Comparison of ENCODE assay signal across 18 cellular contexts in the genomic region with DNA sequence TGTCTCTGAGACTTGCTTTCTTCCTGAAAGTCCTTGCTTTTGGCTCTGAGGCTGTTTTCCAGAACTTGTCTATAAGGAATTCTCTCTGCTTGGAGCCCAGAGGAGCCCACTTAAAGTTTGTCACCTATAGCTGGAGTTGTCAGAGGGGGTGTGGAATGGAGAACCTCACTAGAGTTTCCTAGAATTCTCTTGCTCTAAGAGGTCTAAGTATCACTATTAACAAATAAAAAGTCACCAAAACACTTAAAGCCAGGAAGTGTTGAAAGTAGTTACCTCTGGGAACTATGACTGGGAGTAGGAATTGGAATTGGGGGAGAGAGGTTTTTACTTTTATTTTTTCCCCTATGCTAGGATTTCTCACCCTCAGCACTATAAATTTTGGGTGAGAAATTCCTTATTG. TPM values are rescaled to one million over a fixed set of nuclear protein-coding genes. Genes with fewer than 3 reads are reported as not detected.
DNase-seq lines count a peak whose midpoint lies in the region; ATAC-seq and TF ChIP-seq lines count a peak whose summit lies in the region.
"Had no signal": no experiment of that assay in that cellular context is flagged by ENCODE, and none has a peak within 500 bp of the region (broad histone marks: within the 10 kb centered on the region; RNA-seq: fewer than 3 reads in every experiment).

No MANE protein-coding gene starts in this region.

- intact Hi-C loops in breast epithelium (cut with DNase I; ENCODE audit: low total_unique reads), result no loop called here

- H3K4me3 Mint-ChIP-seq in activated T-cell treated with anti-CD3 and anti-CD28 coated beads, Interleukin-2, amount 50 U/mL, for 24 hours, result no peak overlapping the region
- no peak overlapping the region for H3K4me3 Mint-ChIP-seq in activated T-cell treated with anti-CD3 and anti-CD28 coated beads, Interleukin-2, amount 50 U/mL, for 4 hours
- H3K4me3 Mint-ChIP-seq in activated T-helper 17 cell treated with anti-CD3 and anti-CD28 coated beads, Interleukin-2, amount 50 U/mL, for 72 hours, result peak overlapping the region; percentile 28
- H3K4me3 Mint-ChIP-seq: activated CD4-positive, alpha-beta T cell treated with anti-CD3 and anti-CD28 coated beads, Interleukin-2, amount 10 ng/mL, durations not matched to agents 7 days and 5 days had no signal

- H3K4me3 ChIP-seq in upper lobe of left lung (no peak overlapping the region), breast epithelium (no peak overlapping the region)
- H3K4me3 ChIP-seq: GM23248, left ventricle myocardium inferior had no signal

- TF ChIP-seq POLR2A in upper lobe of left lung (IDR thresholded peaks at IDR 0.05), result no peak
- TF ChIP-seq POLR2A in breast epithelium (IDR thresholded peaks at IDR 0.05), result no peak

- no peaks in the 10 kb centered on the region for H3K9me3 Mint-ChIP-seq in activated T-cell treated with anti-CD3 and anti-CD28 coated beads, Interleukin-2, amount 50 U/mL, for 24 hours
- no peaks in the 10 kb centered on the region for H3K9me3 Mint-ChIP-seq in activated T-cell treated with anti-CD3 and anti-CD28 coated beads, Interleukin-2, amount 50 U/mL, for 4 hours
- H3K9me3 Mint-ChIP-seq in activated T-helper 17 cell treated with anti-CD3 and anti-CD28 coated beads, Interleukin-2, amount 50 U/mL, for 72 hours, result peaks cover 4% of the 10 kb centered on the region

- H3K27ac Mint-ChIP-seq in activated T-cell treated with anti-CD3 and anti-CD28 coated beads, Interleukin-2, amount 50 U/mL, for 24 hours, result peak overlapping the region; percentile 84
- H3K27ac Mint-ChIP-seq in activated T-helper 17 cell treated with anti-CD3 and anti-CD28 coated beads, Interleukin-2, amount 50 U/mL, for 72 hours, result peak overlapping the region; percentile 9
- H3K27ac Mint-ChIP-seq: activated CD4-positive, alpha-beta T cell treated with anti-CD3 and anti-CD28 coated beads, Interleukin-2, amount 10 ng/mL, durations not matched to agents 7 days and 5 days had no signal

- H3K36me3 Mint-ChIP-seq in activated T-cell treated with anti-CD3 and anti-CD28 coated beads, Interleukin-2, amount 50 U/mL, for 24 hours (ENCODE audit: low read depth), result peaks cover 5% of the 10 kb centered on the region
- H3K36me3 Mint-ChIP-seq in activated T-cell treated with anti-CD3 and anti-CD28 coated beads, Interleukin-2, amount 50 U/mL, for 4 hours (ENCODE audit: insufficient read depth), result peaks cover 5% of the 10 kb centered on the region
- H3K36me3 Mint-ChIP-seq in activated T-helper 17 cell treated with anti-CD3 and anti-CD28 coated beads, Interleukin-2, amount 50 U/mL, for 72 hours (ENCODE audit: low read depth), result peaks cover 6% of the 10 kb centered on the region

- TF ChIP-seq EP300 in upper lobe of left lung (IDR thresholded peaks at IDR 0.05), result no peak

- H3K36me3 ChIP-seq in upper lobe of left lung, result no peaks in the 10 kb centered on the region
- H3K36me3 ChIP-seq in breast epithelium, result no peaks in the 10 kb centered on the region
- H3K36me3 ChIP-seq: left ventricle myocardium inferior had no signal

- DNase-seq in activated T-cell treated with anti-CD3 and anti-CD28 coated beads, Interleukin-2, amount 50 U/mL, for 24 hours, result peak; percentile 3
- DNase-seq in activated T-cell treated with anti-CD3 and anti-CD28 coated beads, Interleukin-2, amount 50 U/mL, for 4 hours, result no peak
- DNase-seq in mesenteric fat pad (ENCODE audit: low spot score) (peak; percentile 2), upper lobe of left lung (no peak), breast epithelium (ENCODE audit: low spot score in 2 of 2) (no peak), putamen (ENCODE audit: low spot score) (no peak), COR-L47 (lab: John Stamatoyannopoulos, UW) (no peak)
- DNase-seq: activated CD4-positive, alpha-beta T cell treated with anti-CD3 and anti-CD28 coated beads, Interleukin-2, amount 10 ng/mL, durations not matched to agents 7 days and 5 days; DND-41; GM23248; left ventricle myocardium inferior; NCI-H345; NK-92 treated with Interleukin-12 subunit alpha and Interleukin-12 subunit beta, amount 100 ng/mL, for 24 hours; stimulated activated CD4-positive, alpha-beta T cell treated with anti-CD3 and anti-CD28 coated beads, Interleukin-2, amount 100 ng/mL, for 24 hours; substantia nigra had no signal

- H3K4me1 ChIP-seq in upper lobe of left lung (peaks cover 4 to 16% (median 14%) of the 10 kb centered on the region in 4 donors), breast epithelium (no peaks in the 10 kb centered on the region)

- no peaks in the 10 kb centered on the region for H3K27me3 Mint-ChIP-seq in activated T-cell treated with anti-CD3 and anti-CD28 coated beads, Interleukin-2, amount 50 U/mL, for 24 hours
- H3K27me3 Mint-ChIP-seq in activated T-cell treated with anti-CD3 and anti-CD28 coated beads, Interleukin-2, amount 50 U/mL, for 4 hours (ENCODE audit: low read depth), result no peaks in the 10 kb centered on the region
- H3K27me3 Mint-ChIP-seq in activated T-helper 17 cell treated with anti-CD3 and anti-CD28 coated beads, Interleukin-2, amount 50 U/mL, for 72 hours, result no peaks in the 10 kb centered on the region
- H3K27me3 Mint-ChIP-seq: activated CD4-positive, alpha-beta T cell treated with anti-CD3 and anti-CD28 coated beads, Interleukin-2, amount 10 ng/mL, durations not matched to agents 7 days and 5 days had no signal

- H3K27ac ChIP-seq in upper lobe of left lung (peak overlapping the region; percentile 24 to 72 (median 52)), breast epithelium (no peak overlapping the region)
- H3K27ac ChIP-seq: GM23248 had no signal

- TF ChIP-seq CTCF in upper lobe of left lung (IDR thresholded peaks at IDR 0.05) (no peak), breast epithelium (IDR thresholded peaks at IDR 0.05) (no peak)

- H3K27me3 ChIP-seq in upper lobe of left lung (no peaks in the 10 kb centered on the region), breast epithelium (no peaks in the 10 kb centered on the region)

- H3K9me3 ChIP-seq in upper lobe of left lung (no peaks in the 10 kb centered on the region), breast epithelium (no peaks in the 10 kb centered on the region)
- H3K9me3 ChIP-seq: left ventricle myocardium inferior had no signal

- no peak for ATAC-seq in activated T-cell treated with anti-CD3 and anti-CD28 coated beads, Interleukin-2, amount 50 U/mL, for 4 hours
- ATAC-seq in activated T-helper 17 cell treated with anti-CD3 and anti-CD28 coated beads, Interleukin-2, amount 50 U/mL, for 72 hours (replicated peaks), result no peak
- ATAC-seq in upper lobe of left lung (ENCODE audit: low FRiP score in 2 of 2), result no peak

- peaks cover 57% of the 10 kb centered on the region for H3K4me1 Mint-ChIP-seq in activated T-cell treated with anti-CD3 and anti-CD28 coated beads, Interleukin-2, amount 50 U/mL, for 24 hours (ENCODE audit: low read depth)
- H3K4me1 Mint-ChIP-seq in activated T-cell treated with anti-CD3 and anti-CD28 coated beads, Interleukin-2, amount 50 U/mL, for 4 hours (ENCODE audit: low read depth), result peaks cover 55% of the 10 kb centered on the region
- H3K4me1 Mint-ChIP-seq in activated T-helper 17 cell treated with anti-CD3 and anti-CD28 coated beads, Interleukin-2, amount 50 U/mL, for 72 hours, result peaks cover 20% of the 10 kb centered on the region

RNA-seq across cellular contexts. Expression of a gene that starts 15.0 kb away (rescaled TPM):
- total RNA-seq in activated T-cell treated with anti-CD3 and anti-CD28 coated beads, Interleukin-2, amount 50 U/mL, for 4 hours, result 10 to 100 TPM; 21.8 to 23.8 (median 22.9) TPM
- 100 to 1,000 TPM in 1 of 2 donors, 10 to 100 TPM in 1; 97.0 to 135 TPM for total RNA-seq in activated T-helper 17 cell treated with anti-CD3 and anti-CD28 coated beads, Interleukin-2, amount 50 U/mL, for 72 hours
- total RNA-seq in mesenteric fat pad (1.3 TPM), upper lobe of left lung (1 to 10 TPM in 5 of 6 donors, not detected in 1; 1.1 to 3.1 (median 1.8) TPM), breast epithelium (1 to 10 TPM; 1.2 to 3.2 (median 1.3) TPM)
- total RNA-seq: A172, bronchial epithelial cell, GM23248, left ventricle myocardium inferior had no signal

RNA-seq across cellular contexts. Expression of a gene that starts 17.5 kb away (rescaled TPM):
- 1 to 10 TPM; 1.8 to 4.5 (median 3.9) TPM for total RNA-seq in activated T-cell treated with anti-CD3 and anti-CD28 coated beads, Interleukin-2, amount 50 U/mL, for 4 hours
- 10 to 100 TPM in 1 of 2 donors, 1 to 10 TPM in 1; 7.5 to 43.2 TPM for total RNA-seq in activated T-helper 17 cell treated with anti-CD3 and anti-CD28 coated beads, Interleukin-2, amount 50 U/mL, for 72 hours
- 7.0 TPM for total RNA-seq in mesenteric fat pad
- 10 to 100 TPM in 2 of 6 donors, 1 to 10 TPM in 4; 2.5 to 44.0 (median 7.2) TPM for total RNA-seq in upper lobe of left lung
- total RNA-seq in breast epithelium, result 1 to 10 TPM; 3.6 to 6.4 (median 5.1) TPM

RNA-seq across cellular contexts. Expression of a gene that starts 22.1 kb away (rescaled TPM):
- over 10,000 TPM; 12,907 to 15,791 (median 13,372) TPM for total RNA-seq in activated T-cell treated with anti-CD3 and anti-CD28 coated beads, Interleukin-2, amount 50 U/mL, for 4 hours
- total RNA-seq in activated T-helper 17 cell treated with anti-CD3 and anti-CD28 coated beads, Interleukin-2, amount 50 U/mL, for 72 hours, result over 10,000 TPM in 1 of 2 donors, 1,000 to 10,000 TPM in 1; 5,785 to 10,768 TPM
- total RNA-seq in mesenteric fat pad (19,106 TPM), upper lobe of left lung (over 10,000 TPM in 2 of 6 donors, 1,000 to 10,000 TPM in 3, 100 to 1,000 TPM in 1; 886 to 22,003 (median 3,451) TPM), breast epithelium (1,000 to 10,000 TPM; 1,664 to 2,064 (median 2,058) TPM)

RNA-seq across cellular contexts. Expression of a gene that starts 22.4 kb away (rescaled TPM):
- total RNA-seq in activated T-cell treated with anti-CD3 and anti-CD28 coated beads, Interleukin-2, amount 50 U/mL, for 4 hours, result 10 to 100 TPM; 11.1 to 12.5 (median 12.0) TPM
- total RNA-seq in activated T-helper 17 cell treated with anti-CD3 and anti-CD28 coated beads, Interleukin-2, amount 50 U/mL, for 72 hours, result 10 to 100 TPM; 17.5 to 19.8 TPM
- total RNA-seq in mesenteric fat pad (103 TPM), upper lobe of left lung (10 to 100 TPM; 17.8 to 49.4 (median 35.1) TPM), breast epithelium (100 to 1,000 TPM in 1 of 3 donors, 10 to 100 TPM in 2; 18.3 to 102 (median 35.4) TPM)

RNA-seq across cellular contexts. Expression of a gene that starts 29.3 kb away (rescaled TPM):
- 1 to 10 TPM; 1.1 to 1.2 (median 1.2) TPM for total RNA-seq in activated T-cell treated with anti-CD3 and anti-CD28 coated beads, Interleukin-2, amount 50 U/mL, for 4 hours
- 10 to 100 TPM in 1 of 2 donors, 1 to 10 TPM in 1; 9.4 to 16.1 TPM for total RNA-seq in activated T-helper 17 cell treated with anti-CD3 and anti-CD28 coated beads, Interleukin-2, amount 50 U/mL, for 72 hours
- total RNA-seq in mesenteric fat pad (0.58 TPM), upper lobe of left lung (1 to 10 TPM in 2 of 6 donors, under 1 TPM in 3, not detected in 1; 0.30 to 1.1 (median 0.37) TPM), breast epithelium (1 to 10 TPM in 1 of 3 donors, under 1 TPM in 2; 0.59 to 1.6 (median 0.80) TPM)

Comparison
In these comparisons a context has a peak if more than half of its experiments do, and no peak if none do; other contexts are left out.
1. DNase-seq: peak in activated T-cell treated with anti-CD3 and anti-CD28 coated beads, Interleukin-2, amount 50 U/mL, for 24 hours (single experiment) and mesenteric fat pad (single experiment); none in activated T-cell treated with anti-CD3 and anti-CD28 coated beads, Interleukin-2, amount 50 U/mL, for 4 hours (single experiment), upper lobe of left lung (0 of 2), breast epithelium (0 of 2), putamen (single experiment) and COR-L47 (single experiment).
2. H3K27ac ChIP-seq: peak in upper lobe of left lung (4 of 4); none in breast epithelium (0 of 2).
3. RNA of a gene that starts 15.0 kb away (total RNA-seq): 97.0 to 135 TPM in activated T-helper 17 cell treated with anti-CD3 and anti-CD28 coated beads, Interleukin-2, amount 50 U/mL, for 72 hours and 21.8 to 23.8 TPM in activated T-cell treated with anti-CD3 and anti-CD28 coated beads, Interleukin-2, amount 50 U/mL, for 4 hours; 1.1 to 3.1 TPM in upper lobe of left lung, 1.2 to 3.2 TPM in breast epithelium and 1.3 TPM in mesenteric fat pad (single experiment); every median in the first group is over 4 times any median in the second.